Comparison of ENCODE assay signal across 8 cellular contexts in the genomic region with DNA sequence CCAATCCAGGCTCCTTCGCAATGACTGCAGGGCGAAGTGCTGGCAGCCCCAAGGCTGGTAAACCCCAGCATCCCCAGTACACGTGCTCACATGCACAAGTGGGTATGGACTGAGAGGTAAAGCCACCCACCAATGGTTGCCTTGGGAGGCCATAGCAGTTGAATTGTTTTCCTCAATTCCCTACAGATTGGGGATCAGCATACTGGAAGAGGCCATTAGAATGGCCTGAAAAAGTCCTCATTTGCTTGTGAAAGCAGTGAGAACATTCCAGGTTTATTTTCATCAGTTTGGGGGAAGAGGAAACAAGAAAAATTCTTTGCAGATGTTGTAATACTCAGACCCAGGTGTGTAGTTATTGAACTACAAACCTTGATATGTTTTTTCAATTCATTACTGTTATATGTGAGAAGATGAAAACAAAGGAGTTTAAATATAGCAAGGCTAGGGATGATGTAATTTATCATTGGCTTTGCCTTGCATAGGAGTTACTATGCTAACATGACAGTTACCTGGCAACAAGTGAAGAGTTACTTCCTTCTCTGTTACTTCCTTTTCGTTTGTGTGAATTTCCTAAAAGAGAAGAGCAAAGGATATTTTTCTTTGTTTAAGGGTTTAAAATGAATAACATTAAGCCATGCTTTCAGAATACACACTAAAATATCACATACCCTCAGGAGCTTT. TPM values are rescaled to one million over a fixed set of nuclear protein-coding genes. Genes with fewer than 3 reads are reported as not detected.
A peak's percentile ranks its signal among the peaks of the same experiment; 100 is the strongest.
DNase-seq lines count a peak whose midpoint lies in the region; ATAC-seq, FAIRE-seq and TF ChIP-seq lines count a peak whose summit lies in the region.

No MANE protein-coding gene starts in this region.

- H3K9me3 Mint-ChIP-seq in nephron progenitor cell = no peaks in the 10 kb centered on the region
- H3K9me3 Mint-ChIP-seq in activated T-cell treated with anti-CD3 and anti-CD28 coated beads, Interleukin-2, amount 50 U/mL, for 4 hours = no peaks in the 10 kb centered on the region

- peak overlapping the region; percentile 42 for H3K27ac ChIP-seq in lower lobe of right lung

- TF ChIP-seq CTCF in bronchial epithelial cell (IDR thresholded peaks at IDR 0.05; ENCODE audit: insufficient read depth, low read length, severe bottlenecking) (no peak), lower lobe of right lung (IDR thresholded peaks at IDR 0.05) (no peak), nephron progenitor cell (IDR thresholded peaks at IDR 0.05) (no peak)

- H3K4me1 ChIP-seq in lower lobe of right lung = peaks cover 32% of the 10 kb centered on the region

- peak; percentile 24 for DNase-seq in Ammon's horn (ENCODE audit: low spot score)
- DNase-seq in MV-4-11 (lab: John Stamatoyannopoulos, UW) = peak; percentile 80
- DNase-seq in bronchial epithelial cell (ENCODE audit: low read depth) = peak; percentile 77
- DNase-seq in lower lobe of right lung = no peak
- no peak for DNase-seq in nephron progenitor cell
- no peak for DNase-seq in activated CD4-positive, alpha-beta T cell treated with anti-CD3 and anti-CD28 coated beads, Interleukin-2, amount 50 U/mL, for 1 hour
- DNase-seq in activated T-cell treated with anti-CD3 and anti-CD28 coated beads, Interleukin-2, amount 50 U/mL, for 4 hours = no peak

- intact Hi-C loops in lower lobe of right lung (cut with DNase I) = no loop called here

- H3K27ac Mint-ChIP-seq in nephron progenitor cell = no peak overlapping the region

- no peaks in the 10 kb centered on the region for H3K9me3 ChIP-seq in lower lobe of right lung

- FAIRE-seq in bronchial epithelial cell (lab: Jason Lieb, UNC) = no peak

- H3K27me3 Mint-ChIP-seq in nephron progenitor cell (ENCODE audit: low read depth, poor library complexity) = no peaks in the 10 kb centered on the region
- no peaks in the 10 kb centered on the region for H3K27me3 Mint-ChIP-seq in activated T-cell treated with anti-CD3 and anti-CD28 coated beads, Interleukin-2, amount 50 U/mL, for 4 hours (ENCODE audit: low read depth)

- ATAC-seq in GM19468 (IDR thresholded peaks at IDR 0.05; ENCODE audit: extremely low read depth, unreplicated experiment) (peak; percentile 17), lower lobe of right lung (peak; percentile 79 to 81)
- ATAC-seq in activated T-cell treated with anti-CD3 and anti-CD28 coated beads, Interleukin-2, amount 50 U/mL, for 4 hours = no peak

- H3K4me1 Mint-ChIP-seq in nephron progenitor cell = peaks cover 36% of the 10 kb centered on the region
- H3K4me1 Mint-ChIP-seq in activated T-cell treated with anti-CD3 and anti-CD28 coated beads, Interleukin-2, amount 50 U/mL, for 4 hours (ENCODE audit: low read depth) = peaks cover 46% of the 10 kb centered on the region

- peaks cover 48% of the 10 kb centered on the region for H3K36me3 Mint-ChIP-seq in nephron progenitor cell (ENCODE audit: low read depth)
- peaks cover 18% of the 10 kb centered on the region for H3K36me3 Mint-ChIP-seq in activated T-cell treated with anti-CD3 and anti-CD28 coated beads, Interleukin-2, amount 50 U/mL, for 4 hours (ENCODE audit: insufficient read depth)

- H3K27me3 ChIP-seq in bronchial epithelial cell (ENCODE audit: control insufficient read depth, insufficient read depth, low read length) (no peaks in the 10 kb centered on the region), lower lobe of right lung (ENCODE audit: low read depth) (no peaks in the 10 kb centered on the region)

- no peak overlapping the region for H3K4me3 ChIP-seq in bronchial epithelial cell (ENCODE audit: low read depth, low read length)
- H3K4me3 ChIP-seq in lower lobe of right lung = no peak overlapping the region

- no peak overlapping the region for H3K4me3 Mint-ChIP-seq in nephron progenitor cell
- H3K4me3 Mint-ChIP-seq in activated T-cell treated with anti-CD3 and anti-CD28 coated beads, Interleukin-2, amount 50 U/mL, for 4 hours = no peak overlapping the region

- H3K36me3 ChIP-seq in bronchial epithelial cell (ENCODE audit: control insufficient read depth, insufficient read depth, low read length) (peaks cover 11% of the 10 kb centered on the region), lower lobe of right lung (peaks cover 38% of the 10 kb centered on the region)

RNA-seq across cellular contexts. Expression of a gene that starts 36.4 kb away (rescaled TPM):
- total RNA-seq in bronchial epithelial cell (15.8 and 17.5 TPM in 2 replicates), lower lobe of right lung (39.3 TPM)
- 10 to 100 TPM; 19.9 to 23.9 (median 22.8) TPM for total RNA-seq in activated T-cell treated with anti-CD3 and anti-CD28 coated beads, Interleukin-2, amount 50 U/mL, for 4 hours

Comparison
In these comparisons a context has a peak if more than half of its experiments do, and no peak if none do; other contexts are left out.
1. DNase-seq: peak in Ammon's horn (single experiment), MV-4-11 (single experiment) and bronchial epithelial cell (single experiment); none in lower lobe of right lung (single experiment), nephron progenitor cell (single experiment), activated CD4-positive, alpha-beta T cell treated with anti-CD3 and anti-CD28 coated beads, Interleukin-2, amount 50 U/mL, for 1 hour (single experiment) and activated T-cell treated with anti-CD3 and anti-CD28 coated beads, Interleukin-2, amount 50 U/mL, for 4 hours (single experiment).
2. ATAC-seq: peak in GM19468 (single experiment) and lower lobe of right lung (2 of 2); none in activated T-cell treated with anti-CD3 and anti-CD28 coated beads, Interleukin-2, amount 50 U/mL, for 4 hours (0 of 2).